In the genomic region with DNA sequence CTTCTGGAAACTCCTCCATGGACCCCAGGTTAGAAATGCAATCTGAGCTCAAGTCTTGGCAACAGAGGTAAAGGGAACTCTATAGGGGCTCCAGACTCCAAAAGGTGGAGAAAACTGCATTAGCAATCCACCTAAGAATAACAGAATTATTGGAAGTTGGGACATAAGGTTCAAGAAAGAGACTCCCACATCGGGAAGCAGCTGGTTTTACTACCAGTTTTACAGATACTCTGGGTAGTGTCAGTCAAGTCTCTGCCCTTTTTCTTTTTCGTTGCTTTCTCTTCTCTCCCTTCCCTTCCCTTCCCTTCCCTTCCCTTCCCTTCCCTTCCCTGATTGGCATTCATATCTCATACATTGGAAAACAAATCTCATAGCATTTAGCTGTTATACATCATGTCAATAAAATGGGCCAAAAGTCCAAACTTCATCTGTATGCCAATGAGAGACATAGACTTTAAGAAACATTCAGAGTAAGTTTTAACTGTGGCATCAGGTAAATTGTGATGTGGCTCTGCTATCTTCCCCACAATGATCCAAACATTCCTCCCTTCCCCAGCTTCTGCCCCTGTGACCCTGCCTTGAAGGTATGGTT, we compare ENCODE assay signal across 29 cellular contexts.
"Had no signal": no experiment of that assay in that cellular context is flagged by ENCODE, and none has a peak within 500 bp of the region (broad histone marks: within the 10 kb centered on the region; RNA-seq: fewer than 3 reads in every experiment).

No MANE protein-coding gene starts in this region.

- H3K4me1 ChIP-seq: SJCRH30 had no signal

- H2AFZ ChIP-seq: PC-9 had no signal

- FAIRE-seq: RCC 7860 had no signal

- DNase-seq: KG1, MM.1S, MV-4-11, NCI-H1092, NCI-H1105, NCI-H1417 treated with DMSO at 0.1 percent for 48 hours, NCI-H1436 treated with DMSO at 0.1 percent for 48 hours, NCI-H1694 treated with DMSO at 0.1 percent for 48 hours, NCI-H187 treated with DMSO at 0.1 percent for 48 hours, NCI-H2029, NCI-H2081, NCI-H2171 treated with DMSO at 0.1 percent for 48 hours, NCI-H2227 treated with DMSO at 0.1 percent for 48 hours, NCI-H345, NCI-H446, NCI-H510A treated with DMSO at 0.1 percent for 48 hours, NCI-H524 treated with DMSO at 0.1 percent for 48 hours, NCI-H526 treated with DMSO at 0.1 percent for 48 hours, NCI-H774, PC-9, SHP77, SIG-M5, SJCRH30 had no signal

- H3K9me3 ChIP-seq: SJCRH30 had no signal

- H3K27ac ChIP-seq: PC-9, RWPE1, SJCRH30, SK-N-MC had no signal

- H3K4me3 ChIP-seq: PC-9, SJCRH30, SK-N-MC had no signal

- ATAC-seq: Panc1, Right ventricle myocardium inferior, SK-N-SH treated with all-trans-retinoic acid at 6 μM for 48 hours had no signal

- H3K27me3 ChIP-seq: SJCRH30 had no signal

- H3K36me3 ChIP-seq: SJCRH30 had no signal
